8 cellular contexts compared by ENCODE assay signal in genomic region chr5:157596449-157596848, GRCh38. TPM values are rescaled to one million over a fixed set of nuclear protein-coding genes. Genes with fewer than 3 reads are reported as not detected.
DNase-seq lines count a peak whose midpoint lies in the region; ATAC-seq and TF ChIP-seq lines count a peak whose summit lies in the region.

No MANE protein-coding gene starts in this region.

- H2BK15ac ChIP-seq in H9 (ENCODE audit: low read depth, low read length), result no peak overlapping the region

- H3K56ac ChIP-seq in H9 (ENCODE audit: insufficient read length, low read depth, low read length), result no peak overlapping the region

- no peak overlapping the region for H2BK20ac ChIP-seq in H9 (ENCODE audit: low read depth, low read length, poor library complexity, severe bottlenecking)

- H3K18ac ChIP-seq in H9 (ENCODE audit: insufficient read length, low read depth, low read length), result no peak overlapping the region

- H3K4me3 ChIP-seq in coronary artery (no peak overlapping the region), psoas muscle (no peak overlapping the region)

- H4K91ac ChIP-seq in H9 (ENCODE audit: insufficient read length, low read depth, low read length), result no peak overlapping the region

- H2AK5ac ChIP-seq in H9 (ENCODE audit: insufficient read length, low read length), result no peak overlapping the region

- H3K27ac Mint-ChIP-seq in activated naive CD4-positive, alpha-beta T cell treated with anti-CD3 and anti-CD28 coated beads, Interleukin-2, amount 50 U/mL, for 72 hours, result peak overlapping the region; percentile 2 to 72
- H3K27ac Mint-ChIP-seq in H9, result no peak overlapping the region

- no peaks in the 10 kb centered on the region for H3K79me2 ChIP-seq in H9 (ENCODE audit: insufficient read depth, low read length)

- H4K20me1 ChIP-seq in H9 (ENCODE audit: control insufficient read depth, insufficient read depth, insufficient read length), result no peaks in the 10 kb centered on the region

- H2AFZ ChIP-seq in H9 (ENCODE audit: low read length), result no peak overlapping the region

- ATAC-seq in GM21367 (IDR thresholded peaks at IDR 0.05; ENCODE audit: unreplicated experiment), result peak; percentile 75
- peak; percentile 90 for ATAC-seq in HG03520 (IDR thresholded peaks at IDR 0.05; ENCODE audit: unreplicated experiment)
- ATAC-seq in activated naive CD4-positive, alpha-beta T cell treated with anti-CD3 and anti-CD28 coated beads, Interleukin-2, amount 50 U/mL, for 72 hours, result peak; percentile 72 to 79
- ATAC-seq in psoas muscle, result no peak

- no CpG with 5 or more reads among the region's 5 CpGs for WGBS in H9 (ENCODE audit: extremely low coverage, insufficient read length, low lambda C conversion rate)
- WGBS in psoas muscle, 3 donors, result 86 to 92% (median 88%) methylated on average over 5 of the region's 5 CpGs

- H3K4me1 ChIP-seq in H9 (ENCODE audit: insufficient read depth, low read length), result no peaks in the 10 kb centered on the region
- H3K4me1 ChIP-seq in psoas muscle, result no peaks in the 10 kb centered on the region

- H3K4me3 Mint-ChIP-seq in H9, result no peak overlapping the region

- DNase-seq in GM10266 (ENCODE audit: extremely low spot score) (peak; percentile 41), coronary artery (ENCODE audit: low spot score) (no peak), dermis blood vessel endothelial cell (no peak), H9 (no peak), psoas muscle (no peak)
- DNase-seq in activated naive CD4-positive, alpha-beta T cell treated with anti-CD3 and anti-CD28 coated beads, Interleukin-2, amount 50 U/mL, for 72 hours (ENCODE audit: low spot score in 2 of 2), result peak in 1 of 2 donors; percentile 57

- no peak overlapping the region for H4K5ac ChIP-seq in H9 (ENCODE audit: insufficient read length, low read depth, low read length)

- intact Hi-C loops in psoas muscle (cut with DNase I), result no loop called here

- H2BK120ac ChIP-seq in H9 (ENCODE audit: low read depth, low read length, poor library complexity, severe bottlenecking), result no peak overlapping the region

- no peak overlapping the region for H3T11ph ChIP-seq in H9 (ENCODE audit: low read length)

- H4K8ac ChIP-seq in H9 (replicated peaks; ENCODE audit: insufficient read length, low read depth, low read length), result no peak overlapping the region

- peaks cover 3 to 7% of the 10 kb centered on the region in 2 donors for H3K9me3 Mint-ChIP-seq in activated naive CD4-positive, alpha-beta T cell treated with anti-CD3 and anti-CD28 coated beads, Interleukin-2, amount 50 U/mL, for 72 hours
- peaks cover 3% of the 10 kb centered on the region in 2 experiments; a peak in 2 of 5 replicates for H3K9me3 Mint-ChIP-seq in H9

- no peaks in the 10 kb centered on the region for H3K36me3 ChIP-seq in psoas muscle (ENCODE audit: insufficient read depth in 1 of 2, low read depth in 1 of 2)

- no peak overlapping the region for H3K14ac ChIP-seq in H9 (ENCODE audit: insufficient read depth, low read length)

- H2BK5ac ChIP-seq in H9 (ENCODE audit: insufficient read length, low read length), result no peak overlapping the region

- H3K4ac ChIP-seq in H9 (ENCODE audit: low read depth, low read length), result no peak overlapping the region

- no peaks in the 10 kb centered on the region for H3K4me1 Mint-ChIP-seq in H9

- no peaks in the 10 kb centered on the region for H3K27me3 Mint-ChIP-seq in H9 (ENCODE audit: low read depth)

- no peak for TF ChIP-seq CTCF in GM10266 (IDR thresholded peaks at IDR 0.05; ENCODE audit: control insufficient read depth, insufficient read depth, low read depth, missing control alignments)
- no peak for TF ChIP-seq CTCF in coronary artery (IDR thresholded peaks at IDR 0.05)
- no peak for TF ChIP-seq CTCF in H9 (conservative IDR thresholded peaks at IDR 0.05)
- no peak for TF ChIP-seq CTCF in psoas muscle (IDR thresholded peaks at IDR 0.05)

- H3K9me3 ChIP-seq in H9 (ENCODE audit: control insufficient read depth, low read depth, low read length) (no peaks in the 10 kb centered on the region), psoas muscle (no peaks in the 10 kb centered on the region)

- no peaks in the 10 kb centered on the region for H3K79me1 ChIP-seq in H9 (ENCODE audit: insufficient read depth, low read depth, low read length, poor library complexity, severe bottlenecking)

- no peak overlapping the region for H3K27ac ChIP-seq in coronary artery
- H3K27ac ChIP-seq in H9 (ENCODE audit: insufficient read length, low read depth, low read length), result no peak overlapping the region
- no peak overlapping the region for H3K27ac ChIP-seq in psoas muscle

- peaks cover 4 to 35% of the 10 kb centered on the region in 2 donors for H3K36me3 Mint-ChIP-seq in activated naive CD4-positive, alpha-beta T cell treated with anti-CD3 and anti-CD28 coated beads, Interleukin-2, amount 50 U/mL, for 72 hours
- peaks cover 0 to 6% (median 0%) of the 10 kb centered on the region in 3 experiments; a peak in 2 of 7 replicates for H3K36me3 Mint-ChIP-seq in H9 (ENCODE audit: insufficient read depth in 1 of 3, low read depth in 3 of 3)

- no peak overlapping the region for H2BK12ac ChIP-seq in H9 (ENCODE audit: insufficient read length, low read depth, low read length)

- H3K23ac ChIP-seq in H9 (ENCODE audit: insufficient read length, low read depth, low read length), result no peak overlapping the region

- H3K9ac ChIP-seq in H9 (ENCODE audit: extremely low read depth, insufficient read length, low read length), result no peak overlapping the region

- no peaks in the 10 kb centered on the region for H3K27me3 ChIP-seq in H9 (ENCODE audit: insufficient read depth, low read length)
- H3K27me3 ChIP-seq in psoas muscle (ENCODE audit: insufficient read depth in 3 of 3, low read length in 2 of 3), result no peaks in the 10 kb centered on the region

- no peak overlapping the region for H3K4me2 ChIP-seq in H9 (ENCODE audit: insufficient read depth, insufficient read length, low read length)

- no peaks in the 10 kb centered on the region for H3K23me2 ChIP-seq in H9 (ENCODE audit: insufficient read length, low read depth, low read length, poor library complexity, severe bottlenecking)

RNA-seq across cellular contexts. Expression of gene ADAM19, which starts 20.9 kb away (rescaled TPM):
- total RNA-seq in activated naive CD4-positive, alpha-beta T cell treated with anti-CD3 and anti-CD28 coated beads, Interleukin-2, amount 50 U/mL, for 72 hours, result 10 to 100 TPM in 1 of 2 donors, 1 to 10 TPM in 1; 9.5 to 85.9 TPM
- 30.0 and 43.7 TPM in 2 replicates for total RNA-seq in dermis blood vessel endothelial cell
- 9.5 and 9.9 TPM in 2 replicates for total RNA-seq in H9 (2021)
- total RNA-seq in psoas muscle, result 1 to 10 TPM; 1.4 to 4.5 (median 3.1) TPM
- under 1 TPM; 0.27 to 0.58 (median 0.39) TPM for polyA plus RNA-seq in psoas muscle

RNA-seq across cellular contexts. Expression of gene SOX30, which starts 55.8 kb away (rescaled TPM):
- total RNA-seq in activated naive CD4-positive, alpha-beta T cell treated with anti-CD3 and anti-CD28 coated beads, Interleukin-2, amount 50 U/mL, for 72 hours, result under 1 TPM in 1 of 2 donors, not detected in 1; 0.14 TPM
- total RNA-seq in dermis blood vessel endothelial cell, result under 0.01 and 0.09 TPM in 2 replicates
- 0.13 TPM in 1 of 2 replicates, not detected in the other for total RNA-seq in H9 (2021)
- total RNA-seq in psoas muscle, result under 1 TPM in 1 of 4 donors, not detected in 3; 0.19 TPM
- under 1 TPM in 2 of 3 donors, not detected in 1; 0.01 to 0.05 TPM for polyA plus RNA-seq in psoas muscle

Comparison
In these comparisons a context has a peak if more than half of its experiments do, and no peak if none do; other contexts are left out.
1. ATAC-seq: peak in GM21367 (single experiment), HG03520 (single experiment) and activated naive CD4-positive, alpha-beta T cell treated with anti-CD3 and anti-CD28 coated beads, Interleukin-2, amount 50 U/mL, for 72 hours (2 of 2); none in psoas muscle (0 of 4).
2. H3K27ac Mint-ChIP-seq: peak in activated naive CD4-positive, alpha-beta T cell treated with anti-CD3 and anti-CD28 coated beads, Interleukin-2, amount 50 U/mL, for 72 hours (2 of 2); none in H9 (0 of 3).